ENCODE assay signal across 28 cellular contexts in genomic region chr3:185789891-185790830, GRCh38. TPM values are rescaled to one million over a fixed set of nuclear protein-coding genes. Genes with fewer than 3 reads are reported as not detected.
DNase-seq lines count a peak whose midpoint lies in the region; ATAC-seq, FAIRE-seq and TF ChIP-seq lines count a peak whose summit lies in the region.
"Had no signal": no experiment of that assay in that cellular context is flagged by ENCODE, and none has a peak within 500 bp of the region (broad histone marks: within the 10 kb centered on the region; RNA-seq: fewer than 3 reads in every experiment).

No MANE protein-coding gene starts in this region.

- peak overlapping the region; percentile 39 to 49 for H3K4me2 ChIP-seq in H1 (ENCODE audit: insufficient read depth in 1 of 2, low read depth in 2 of 2, low read length in 2 of 2)

- peak overlapping the region in 1 of 4 experiments; percentile 33; a peak in 1 of 8 replicates for H3K4me3 ChIP-seq in H1 (ENCODE audit: extremely low read depth in 1 of 4, insufficient read depth in 2 of 4, low read depth in 3 of 4, low read length in 4 of 4)
- H3K4me3 ChIP-seq in uterus: no peak overlapping the region
- H3K4me3 ChIP-seq in spleen: no peak overlapping the region
- H3K4me3 ChIP-seq: coronary artery, left ventricle myocardium inferior, testis had no signal

- peak overlapping the region; percentile 12; the same call in 1 of the 2 replicates for H2BK15ac ChIP-seq in H1 (ENCODE audit: low read length)

- peak overlapping the region; percentile 84; the same call in 1 of the 2 replicates for H2BK20ac ChIP-seq in H1 (ENCODE audit: low read length)

- H4K5ac ChIP-seq in H1 (ENCODE audit: insufficient read length, low read depth, low read length): peak overlapping the region; percentile 51

- intact Hi-C loops in left colon (cut with DNase I, micrococcal nuclease): no loop called here
- intact Hi-C loops in uterus (cut with DNase I; ENCODE audit: low total_unique reads): no loop called here
- intact Hi-C loops in spleen (cut with DNase I; ENCODE audit: low total_unique reads): no loop called here

- peak overlapping the region; percentile 8 for H2BK120ac ChIP-seq in H1 (replicated peaks; ENCODE audit: low read depth, low read length)

- DNase-seq in NCI-H82 (lab: John Stamatoyannopoulos, UW) (peak; percentile 28), NCI-H82 treated with DMSO at 0.1 percent for 48 hours (lab: John Stamatoyannopoulos, UW; ENCODE audit: unreplicated experiment) (no peak), H1 (ENCODE audit: low read depth in 1 of 2, low spot score in 2 of 2) (no peak), left colon (no peak), uterus (no peak), spleen (no peak)
- no peak for DNase-seq in activated T-cell treated with anti-CD3 and anti-CD28 coated beads, Interleukin-2, amount 50 U/mL, for 1 hour
- no peak for DNase-seq in activated naive CD8-positive, alpha-beta T cell treated with anti-CD3 and anti-CD28 coated beads for 36 hours
- DNase-seq: activated CD8-positive, alpha-beta memory T cell treated with anti-CD3 and anti-CD28 coated beads for 24 hours; activated naive CD4-positive, alpha-beta T cell; activated T-cell treated with anti-CD3 and anti-CD28 coated beads, Interleukin-2, amount 50 U/mL, for 4 hours; amniotic stem cell; CD4-positive, alpha-beta T cell; GF-D8; KBM-7; left ventricle myocardium inferior; midbrain; NCI-H1436 treated with DMSO at 0.1 percent for 48 hours; NCI-H748 treated with DMSO at 0.1 percent for 48 hours; SHP77; stimulated activated CD4-positive, alpha-beta T cell treated with anti-CD3 and anti-CD28 coated beads, Interleukin-2, amount 100 ng/mL, for 24 hours; stimulated activated naive B cell treated with anti-CD40 and anti-IgM and Interleukin-4, amounts not matched to agents 10 μg/mL and 1 μg/mL and 100 μg/mL, for 72 hours; T-cell; testis had no signal

- POLR2A ChIA-PET in H1 (lab: Charles Lee; ENCODE audit: partially characterized antibody): interaction anchor here (0.6 to 2.6 kb wide), 12 partner anchors 9 to 146 kb away, joined by 3 to 11 read pairs (median 4); no protein-coding TSS in a partner anchor

- H3K9me3 ChIP-seq in H1 (ENCODE audit: insufficient read depth in 2 of 2, low read depth in 1 of 2, low read length in 1 of 2) (no peaks in the 10 kb centered on the region), uterus (no peaks in the 10 kb centered on the region), spleen (no peaks in the 10 kb centered on the region)
- H3K9me3 ChIP-seq: left ventricle myocardium inferior, testis had no signal

- H2AK5ac ChIP-seq in H1 (ENCODE audit: low read depth, low read length): 0 out of 2 replicates have a peak overlapping the region, but pooled peaks have one; percentile 68

- no peak overlapping the region for H3K4me3 Mint-ChIP-seq in activated naive CD8-positive, alpha-beta T cell treated with anti-CD3 and anti-CD28 coated beads for 36 hours
- H3K4me3 Mint-ChIP-seq: activated T-cell treated with anti-CD3 and anti-CD28 coated beads, Interleukin-2, amount 50 U/mL, for 4 hours; CD4-positive, alpha-beta T cell; stimulated activated naive B cell treated with anti-CD40 and anti-IgM and Interleukin-4, amounts not matched to agents 10 μg/mL and 1 μg/mL and 100 μg/mL, for 72 hours; T-cell had no signal

- H3K14ac ChIP-seq in H1 (ENCODE audit: insufficient read length): no peak overlapping the region

- H3K27me3 ChIP-seq in H1 (replicated peaks in 1 of 4; ENCODE audit: control insufficient read depth in 3 of 4, extremely low read depth in 1 of 4, insufficient read depth in 3 of 4, low read length in 3 of 4): no peaks in the 10 kb centered on the region
- no peaks in the 10 kb centered on the region for H3K27me3 ChIP-seq in uterus
- no peaks in the 10 kb centered on the region for H3K27me3 ChIP-seq in spleen (replicated peaks in 1 of 7)
- H3K27me3 ChIP-seq: testis had no signal

- no peak overlapping the region for H3K9ac ChIP-seq in H1 (replicated peaks in 1 of 4; ENCODE audit: extremely low read depth in 1 of 4, low read depth in 3 of 4, low read length in 3 of 4)

- peak overlapping the region; percentile 61 for H4K91ac ChIP-seq in H1 (replicated peaks; ENCODE audit: insufficient read length, low read length)

- no peak overlapping the region for H3K27ac ChIP-seq in H1 (ENCODE audit: low read depth, low read length)
- no peak overlapping the region for H3K27ac ChIP-seq in uterus
- H3K27ac ChIP-seq in spleen: no peak overlapping the region
- H3K27ac ChIP-seq: 22Rv1, coronary artery, left ventricle myocardium inferior, testis had no signal

- CTCF ChIA-PET in H1 (lab: Charles Lee; ENCODE audit: partially characterized antibody): interaction anchor here (0.8 to 4.7 kb wide), 11 partner anchors 11 to 130 kb away, joined by 3 to 17 read pairs (median 4); no protein-coding TSS in a partner anchor

- no peak for FAIRE-seq in H1 (lab: Jason Lieb, UNC)
- FAIRE-seq: bronchial epithelial cell had no signal

- H3K79me1 ChIP-seq in H1 (ENCODE audit: low read depth, low read length): peaks cover 8% of the 10 kb centered on the region; the same call in 1 of the 2 replicates

- H2BK12ac ChIP-seq in H1 (ENCODE audit: low read depth, low read length): peak overlapping the region; percentile 87; the same call in 1 of the 2 replicates

- TF ChIP-seq POLR2A in H1 (IDR thresholded peaks at IDR 0.05; ENCODE audit: control extremely low read depth in 1 of 2, low read depth in 2 of 2, low read length in 2 of 2) (no peak), uterus (IDR thresholded peaks at IDR 0.05) (no peak), spleen (IDR thresholded peaks at IDR 0.05) (no peak)

- no peaks in the 10 kb centered on the region for H3K23me2 ChIP-seq in H1 (ENCODE audit: low read depth, low read length)

- no peak overlapping the region; the same call in 1 of the 2 replicates for H4K8ac ChIP-seq in H1 (ENCODE audit: extremely low read depth, insufficient read depth, low read length)

- H3K4ac ChIP-seq in H1 (replicated peaks; ENCODE audit: insufficient read length, low read depth, low read length): no peak overlapping the region

- H3K79me2 ChIP-seq in H1 (ENCODE audit: control insufficient read depth in 1 of 2, insufficient read depth in 2 of 2, low read length in 2 of 2): peaks cover 19 to 92% of the 10 kb centered on the region in 2 experiments

- H3K56ac ChIP-seq in H1 (replicated peaks; ENCODE audit: insufficient read length, low read depth, low read length): no peak overlapping the region

- WGBS in H1 (ENCODE audit: extremely low coverage in 1 of 2, insufficient coverage in 1 of 2, insufficient read length in 1 of 2, insufficient replicate concordance in 2 of 2, low coverage in 1 of 2, low lambda C conversion rate in 2 of 2, missing lambda C conversion rate in 1 of 2), 2 experiments: 20% methylated on average over 5 of the region's 5 CpGs; no CpG with 5 or more reads in 1 of the 2 experiments
- 58 to 75% (median 64%) methylated on average over 5 of the region's 5 CpGs for WGBS in spleen, 5 donors

- H3K18ac ChIP-seq in H1 (ENCODE audit: extremely low read depth, low read length): peak overlapping the region; percentile 5; the same call in 1 of the 2 replicates

- H2BK5ac ChIP-seq in H1 (ENCODE audit: low read depth, low read length): peak overlapping the region; percentile 82; the same call in 1 of the 2 replicates

- no peak for TF ChIP-seq RAD21 in H1 (IDR thresholded peaks at IDR 0.05 in 1 of 2, conservative IDR thresholded peaks at IDR 0.05 in 1 of 2; ENCODE audit: low read depth in 2 of 2, low read length in 2 of 2)

- TF ChIP-seq EP300 in H1 (IDR thresholded peaks at IDR 0.05; ENCODE audit: borderline replicate concordance in 1 of 2, low read depth in 2 of 2, low read length in 2 of 2): no peak

- no peaks in the 10 kb centered on the region for H3K36me3 ChIP-seq in H1 (ENCODE audit: control insufficient read depth in 2 of 4, insufficient read depth in 4 of 4, low read length in 3 of 4)
- no peaks in the 10 kb centered on the region for H3K36me3 ChIP-seq in uterus
- H3K36me3 ChIP-seq in spleen: no peaks in the 10 kb centered on the region
- H3K36me3 ChIP-seq: left ventricle myocardium inferior had no signal

- peak; percentile 66 for ATAC-seq in left colon
- ATAC-seq: activated T-cell treated with anti-CD3 and anti-CD28 coated beads, Interleukin-2, amount 50 U/mL, for 4 hours; stimulated activated naive B cell treated with anti-CD40 and anti-IgM and Interleukin-4, amounts not matched to agents 10 μg/mL and 1 μg/mL and 100 μg/mL, for 72 hours; T-cell had no signal

- peaks cover 12% of the 10 kb centered on the region for H3K4me1 Mint-ChIP-seq in activated naive CD8-positive, alpha-beta T cell treated with anti-CD3 and anti-CD28 coated beads for 36 hours
- H3K4me1 Mint-ChIP-seq: T-cell had no signal

- H3K4me1 ChIP-seq in H1 (replicated peaks in 1 of 4; ENCODE audit: control insufficient read depth in 3 of 4, insufficient read depth in 4 of 4, low read length in 3 of 4): peaks cover 3 to 37% (median 30%) of the 10 kb centered on the region in 4 experiments; a peak in 6 of 7 replicates
- no peaks in the 10 kb centered on the region for H3K4me1 ChIP-seq in uterus
- peaks cover 0 to 5% (median 0%) of the 10 kb centered on the region in 6 donors for H3K4me1 ChIP-seq in spleen
- H3K4me1 ChIP-seq: left ventricle myocardium inferior, testis had no signal

- no peaks in the 10 kb centered on the region for H3K9me3 Mint-ChIP-seq in activated naive CD8-positive, alpha-beta T cell treated with anti-CD3 and anti-CD28 coated beads for 36 hours
- H3K9me3 Mint-ChIP-seq: activated T-cell treated with anti-CD3 and anti-CD28 coated beads, Interleukin-2, amount 50 U/mL, for 4 hours; CD4-positive, alpha-beta T cell; stimulated activated naive B cell treated with anti-CD40 and anti-IgM and Interleukin-4, amounts not matched to agents 10 μg/mL and 1 μg/mL and 100 μg/mL, for 72 hours; T-cell had no signal

- H3K23ac ChIP-seq in H1 (ENCODE audit: insufficient read length): no peak overlapping the region

- H4K20me1 ChIP-seq in H1 (replicated peaks in 1 of 2; ENCODE audit: control insufficient read depth in 1 of 2, insufficient read depth in 2 of 2, low read length in 2 of 2): peaks cover 0 to 8% of the 10 kb centered on the region in 2 experiments

- H2AFZ ChIP-seq in H1 (ENCODE audit: low read length): no peak overlapping the region

- peaks cover 15% of the 10 kb centered on the region for H3K27me3 Mint-ChIP-seq in activated naive CD8-positive, alpha-beta T cell treated with anti-CD3 and anti-CD28 coated beads for 36 hours

- H3K27ac Mint-ChIP-seq in activated naive CD8-positive, alpha-beta T cell treated with anti-CD3 and anti-CD28 coated beads for 36 hours: no peak overlapping the region
- H3K27ac Mint-ChIP-seq: CD4-positive, alpha-beta T cell; stimulated activated naive B cell treated with anti-CD40 and anti-IgM and Interleukin-4, amounts not matched to agents 10 μg/mL and 1 μg/mL and 100 μg/mL, for 72 hours; T-cell had no signal

- TF ChIP-seq CTCF in H1 (IDR thresholded peaks at IDR 0.05; ENCODE audit: control extremely low read depth in 1 of 3, insufficient read depth in 1 of 3, low read depth in 1 of 3, low read length in 3 of 3) (no peak), uterus (IDR thresholded peaks at IDR 0.05) (no peak), spleen (IDR thresholded peaks at IDR 0.05 in 8 of 11, conservative IDR thresholded peaks at IDR 0.05 in 3 of 11) (no peak)

- no peaks in the 10 kb centered on the region for H3K36me3 Mint-ChIP-seq in activated naive CD8-positive, alpha-beta T cell treated with anti-CD3 and anti-CD28 coated beads for 36 hours
- H3K36me3 Mint-ChIP-seq: stimulated activated naive B cell treated with anti-CD40 and anti-IgM and Interleukin-4, amounts not matched to agents 10 μg/mL and 1 μg/mL and 100 μg/mL, for 72 hours; T-cell had no signal

RNA-seq across cellular contexts. Expression of gene IGF2BP2, which starts 34.7 kb away (rescaled TPM):
- 114 and 121 TPM in 2 replicates for total RNA-seq in H1 (2021; fragmentation: NEBNext Ultra II Directional; extraction: Animal tissue kit (Norgen Biotek cat#: 25700))
- polyA plus RNA-seq in H1 (2011; rRNA removed): 7.4 and 13.5 TPM in 2 replicates
- polyA plus RNA-seq in H1 (2011; cell fraction: cytosol; rRNA removed): 9.6 TPM
- polyA plus RNA-seq in H1 (2011; cell fraction: nucleus; rRNA removed): 37.7 TPM
- polyA plus RNA-seq in H1 (2012, experiment 1 of 2): 78.1 to 106 TPM (median 85.3 TPM) in 4 replicates
- 10.3 TPM for polyA plus RNA-seq in H1 (2012, experiment 2 of 2)
- polyA plus RNA-seq in H1 (2013, experiment 1 of 2): 129 TPM
- polyA plus RNA-seq in H1 (2013, experiment 2 of 2): 120 TPM
- polyA minus RNA-seq in H1 (2011; rRNA and poly(A)+ RNA removed): 18.3 and 22.2 TPM in 2 replicates
- polyA minus RNA-seq in H1 (2011; cell fraction: cytosol; rRNA and poly(A)+ RNA removed): 24.1 TPM
- polyA minus RNA-seq in H1 (2011; cell fraction: nucleus; rRNA and poly(A)+ RNA removed): 42.0 TPM
- total RNA-seq in left colon: 10 to 100 TPM; 48.1 to 73.0 TPM
- 10 to 100 TPM in 3 of 4 donors, 1 to 10 TPM in 1; 2.9 to 65.6 (median 13.1) TPM for total RNA-seq in uterus
- total RNA-seq in spleen: 10 to 100 TPM; 10.0 to 21.1 (median 13.8) TPM
- polyA plus RNA-seq in spleen: 1 to 10 TPM; 1.1 to 4.3 (median 2.1) TPM
- under 1 TPM; 0.28 to 0.41 TPM for total RNA-seq in activated naive CD8-positive, alpha-beta T cell treated with anti-CD3 and anti-CD28 coated beads for 36 hours
- total RNA-seq: OCI-LY7 had no signal
